Comparison of ENCODE assay signal across 10 cellular contexts in genomic region chr1:172144445-172145060, GRCh38.
DNase-seq lines count a peak whose midpoint lies in the region; ATAC-seq and TF ChIP-seq lines count a peak whose summit lies in the region.
"Had no signal": no experiment of that assay in that cellular context is flagged by ENCODE, and none has a peak within 500 bp of the region (broad histone marks: within the 10 kb centered on the region; RNA-seq: fewer than 3 reads in every experiment).

No MANE protein-coding gene starts in this region.

- ATAC-seq in thoracic aorta (ENCODE audit: insufficient number of reproducible peaks, low FRiP score, low read depth) = peak; percentile 93

- peak overlapping the region; percentile 69 to 99 for H3K4ac ChIP-seq in mesenchymal stem cell (ENCODE audit: low read depth in 1 of 2, low read length in 2 of 2)

- H3K9me2 ChIP-seq in Karpas-422 (replicated peaks; ENCODE audit: insufficient read depth, low read length) = no peaks in the 10 kb centered on the region

- WGBS in HUES64 = 92% methylated on average over 13 of the region's 13 CpGs
- under 1% methylated on average over 13 of the region's 13 CpGs for WGBS in mesenchymal stem cell

- peak overlapping the region; percentile 54 for H2BK15ac ChIP-seq in mesenchymal stem cell (ENCODE audit: low read depth, poor library complexity, severe bottlenecking)

- H3K79me1 ChIP-seq in mesenchymal stem cell (replicated peaks; ENCODE audit: low read length, poor library complexity, severe bottlenecking) = no peaks in the 10 kb centered on the region

- no peak overlapping the region for H2AFZ ChIP-seq in mesenchymal stem cell (ENCODE audit: low read depth, low read length)
- no peak overlapping the region for H2AFZ ChIP-seq in Karpas-422 (ENCODE audit: low read length)

- H3K23ac ChIP-seq in mesenchymal stem cell (ENCODE audit: low read length in 2 of 2) = no peak overlapping the region

- H3K4me2 ChIP-seq in mesenchymal stem cell (ENCODE audit: low read length, poor library complexity, severe bottlenecking) (peak overlapping the region; percentile 51), Karpas-422 (ENCODE audit: low read depth, low read length, poor library complexity, severe bottlenecking) (no peak overlapping the region)

- H3K4me1 ChIP-seq in HUES64 (ENCODE audit: insufficient read depth, low read length) (peaks cover 35% of the 10 kb centered on the region), mesenchymal stem cell (ENCODE audit: control insufficient read depth, insufficient read depth, low read depth, low read length) (no peaks in the 10 kb centered on the region), thoracic aorta (ENCODE audit: control insufficient read depth in 1 of 2, low read depth in 2 of 2) (peaks cover 3 to 17% of the 10 kb centered on the region in 2 donors), Karpas-422 (ENCODE audit: low read length) (no peaks in the 10 kb centered on the region)

- no peak for TF ChIP-seq CTCF in thoracic aorta (IDR thresholded peaks at IDR 0.05)

- peak overlapping the region; percentile 36 for H4K91ac ChIP-seq in mesenchymal stem cell (ENCODE audit: low read length)

- peak overlapping the region; percentile 89 for H4K8ac ChIP-seq in mesenchymal stem cell (ENCODE audit: low read length)

- H4K20me1 ChIP-seq in Karpas-422 (ENCODE audit: insufficient read depth, low read depth, low read length) = no peaks in the 10 kb centered on the region

- H2AK5ac ChIP-seq in mesenchymal stem cell (ENCODE audit: low read length, severe bottlenecking) = peak overlapping the region; percentile 63

- no peaks in the 10 kb centered on the region for H3K79me2 ChIP-seq in Karpas-422 (ENCODE audit: low read length)

- DNase-seq in dedifferentiated amniotic fluid mesenchymal stem cell (ENCODE audit: extremely low spot score) = peak; percentile 99
- peak; percentile 99 for DNase-seq in mesenchymal stem cell
- DNase-seq in thoracic aorta (ENCODE audit: low spot score) = peak; percentile 84
- DNase-seq in inferior parietal cortex (ENCODE audit: extremely low spot score) = no peak
- DNase-seq in Karpas-422 = no peak
- no peak for DNase-seq in NCI-H526 treated with DMSO at 0.1 percent for 48 hours (lab: John Stamatoyannopoulos, UW)
- DNase-seq in NCI-H2107 (lab: John Stamatoyannopoulos, UW) = no peak
- DNase-seq: effector CD8-positive, alpha-beta T cell; SW 1271 had no signal

- no peaks in the 10 kb centered on the region for H3K36me3 ChIP-seq in HUES64 (ENCODE audit: insufficient read depth, low read length)
- peaks cover 0 to 32% of the 10 kb centered on the region in 2 experiments for H3K36me3 ChIP-seq in mesenchymal stem cell (ENCODE audit: control insufficient read depth in 1 of 2, insufficient read depth in 2 of 2, low read depth in 1 of 2, low read length in 2 of 2)
- no peaks in the 10 kb centered on the region for H3K36me3 ChIP-seq in thoracic aorta
- no peaks in the 10 kb centered on the region for H3K36me3 ChIP-seq in Karpas-422 (ENCODE audit: insufficient read depth, low read length)

- peak overlapping the region; percentile 23; the same call in 1 of the 2 replicates for H3K4me3 ChIP-seq in HUES64 (ENCODE audit: low read length)
- peak overlapping the region; percentile 50 to 93 for H3K4me3 ChIP-seq in mesenchymal stem cell (ENCODE audit: insufficient read depth in 1 of 2, low read depth in 1 of 2, low read length in 2 of 2)
- peak overlapping the region; percentile 84 for H3K4me3 ChIP-seq in thoracic aorta
- H3K4me3 ChIP-seq in Karpas-422 (ENCODE audit: low read length) = no peak overlapping the region

- peak overlapping the region in 1 of 2 experiments; percentile 75 for H2BK12ac ChIP-seq in mesenchymal stem cell (ENCODE audit: low read length in 2 of 2)

- H3K9ac ChIP-seq in HUES64 (ENCODE audit: low read depth, low read length) (peak overlapping the region; percentile 42; the same call in 1 of the 2 replicates), mesenchymal stem cell (ENCODE audit: low read length) (peak overlapping the region; percentile 99), Karpas-422 (ENCODE audit: low read length) (no peak overlapping the region)

- H3K9me3 ChIP-seq in HUES64 (ENCODE audit: insufficient read depth, low read depth, low read length) = no peaks in the 10 kb centered on the region
- no peaks in the 10 kb centered on the region for H3K9me3 ChIP-seq in mesenchymal stem cell (ENCODE audit: control insufficient read depth, low read length)
- no peaks in the 10 kb centered on the region for H3K9me3 ChIP-seq in thoracic aorta
- no peaks in the 10 kb centered on the region for H3K9me3 ChIP-seq in Karpas-422 (ENCODE audit: low read length)

- no peak overlapping the region for H3K27ac ChIP-seq in HUES64 (ENCODE audit: low read depth, low read length)
- peak overlapping the region; percentile 92 for H3K27ac ChIP-seq in mesenchymal stem cell (ENCODE audit: low read length, poor library complexity, severe bottlenecking)
- H3K27ac ChIP-seq in thoracic aorta = peak overlapping the region; percentile 89 to 93
- H3K27ac ChIP-seq in Karpas-422 (ENCODE audit: low read length) = no peak overlapping the region

- peak overlapping the region in 1 of 2 experiments; percentile 87 for H3K14ac ChIP-seq in mesenchymal stem cell (ENCODE audit: low read length in 2 of 2)

- peak overlapping the region; percentile 90 for H2BK5ac ChIP-seq in mesenchymal stem cell (ENCODE audit: low read depth, low read length, poor library complexity, severe bottlenecking)

- H3K27me3 ChIP-seq in HUES64 (ENCODE audit: insufficient read depth, low read length) (no peaks in the 10 kb centered on the region), mesenchymal stem cell (ENCODE audit: control insufficient read depth in 1 of 2, insufficient read depth in 1 of 2, low read length in 2 of 2) (no peaks in the 10 kb centered on the region), thoracic aorta (replicated peaks; ENCODE audit: insufficient read depth) (no peaks in the 10 kb centered on the region), Karpas-422 (ENCODE audit: low read length) (no peaks in the 10 kb centered on the region)

- H3K18ac ChIP-seq in mesenchymal stem cell (ENCODE audit: low read depth in 1 of 2, low read length in 2 of 2) = peak overlapping the region; percentile 88 to 97

- H2BK120ac ChIP-seq in mesenchymal stem cell (ENCODE audit: low read depth, low read length) = peak overlapping the region; percentile 86

Comparison
In these comparisons a context has a peak if more than half of its experiments do, and no peak if none do; other contexts are left out.
1. H3K27ac ChIP-seq: peak in mesenchymal stem cell (single experiment) and thoracic aorta (2 of 2); none in HUES64 (single experiment) and Karpas-422 (single experiment).
2. DNase-seq: peak in dedifferentiated amniotic fluid mesenchymal stem cell (single experiment), mesenchymal stem cell (single experiment) and thoracic aorta (single experiment); none in inferior parietal cortex (single experiment), Karpas-422 (single experiment), NCI-H526 treated with DMSO at 0.1 percent for 48 hours (single experiment) and NCI-H2107 (single experiment).